17 cellular contexts compared by ENCODE assay signal in genomic region chr17:9628509-9628908, GRCh38. TPM values are rescaled to one million over a fixed set of nuclear protein-coding genes. Genes with fewer than 3 reads are reported as not detected.
"Had no signal": no experiment of that assay in that cellular context is flagged by ENCODE, and none has a peak within 500 bp of the region (broad histone marks: within the 10 kb centered on the region; RNA-seq: fewer than 3 reads in every experiment).

No MANE protein-coding gene starts in this region.

- H3K4me3 ChIP-seq: adrenal gland, hepatocyte, lung, smooth muscle cell, tibial artery, vagina had no signal

- H3K27me3 ChIP-seq: adrenal gland, hepatocyte, tibial artery, vagina had no signal

- DNase-seq: activated CD4-positive, alpha-beta memory T cell treated with anti-CD3 and anti-CD28 coated beads, Interleukin-2, amount 10 ng/mL, durations not matched to agents 7 days and 5 days; activated CD8-positive, alpha-beta memory T cell treated with anti-CD3 and anti-CD28 coated beads, Interleukin-2, amount 50 U/mL, for 4 hours; activated naive CD4-positive, alpha-beta T cell treated with anti-CD3 and anti-CD28 coated beads, Interleukin-2, amount 10 ng/mL, durations not matched to agents 7 days and 5 days; adrenal gland; central memory CD4-positive, alpha-beta T cell; cortex of kidney; effector memory CD4-positive, alpha-beta T cell; kidney glomerular epithelial cell; naive thymus-derived CD8-positive, alpha-beta T cell; T-helper 9 cell; tibial artery had no signal

- H3K36me3 ChIP-seq: adrenal gland, tibial artery, vagina had no signal

- ATAC-seq: naive thymus-derived CD8-positive, alpha-beta T cell; stimulated activated effector memory CD8-positive, alpha-beta T cell treated with anti-CD3 and anti-CD28 coated beads, Interleukin-12 subunit alpha, Interleukin-12 subunit beta, amount 100 ng/mL, for 72 hours had no signal

- H3K4me1 ChIP-seq: adrenal gland, tibial artery, vagina had no signal

- H3K27ac ChIP-seq: adrenal gland, hepatocyte, tibial artery, vagina had no signal

RNA-seq across cellular contexts. Expression of gene CFAP52, which starts 52.1 kb away (rescaled TPM):
- total RNA-seq: activated CD4-positive, alpha-beta memory T cell treated with anti-CD3 and anti-CD28 coated beads, Interleukin-2, amount 10 ng/mL, durations not matched to agents 7 days and 5 days; epithelial cell of proximal tubule; naive thymus-derived CD8-positive, alpha-beta T cell; smooth muscle cell had no signal
